Comparison of ENCODE assay signal across 1 cellular context in the genomic region with DNA sequence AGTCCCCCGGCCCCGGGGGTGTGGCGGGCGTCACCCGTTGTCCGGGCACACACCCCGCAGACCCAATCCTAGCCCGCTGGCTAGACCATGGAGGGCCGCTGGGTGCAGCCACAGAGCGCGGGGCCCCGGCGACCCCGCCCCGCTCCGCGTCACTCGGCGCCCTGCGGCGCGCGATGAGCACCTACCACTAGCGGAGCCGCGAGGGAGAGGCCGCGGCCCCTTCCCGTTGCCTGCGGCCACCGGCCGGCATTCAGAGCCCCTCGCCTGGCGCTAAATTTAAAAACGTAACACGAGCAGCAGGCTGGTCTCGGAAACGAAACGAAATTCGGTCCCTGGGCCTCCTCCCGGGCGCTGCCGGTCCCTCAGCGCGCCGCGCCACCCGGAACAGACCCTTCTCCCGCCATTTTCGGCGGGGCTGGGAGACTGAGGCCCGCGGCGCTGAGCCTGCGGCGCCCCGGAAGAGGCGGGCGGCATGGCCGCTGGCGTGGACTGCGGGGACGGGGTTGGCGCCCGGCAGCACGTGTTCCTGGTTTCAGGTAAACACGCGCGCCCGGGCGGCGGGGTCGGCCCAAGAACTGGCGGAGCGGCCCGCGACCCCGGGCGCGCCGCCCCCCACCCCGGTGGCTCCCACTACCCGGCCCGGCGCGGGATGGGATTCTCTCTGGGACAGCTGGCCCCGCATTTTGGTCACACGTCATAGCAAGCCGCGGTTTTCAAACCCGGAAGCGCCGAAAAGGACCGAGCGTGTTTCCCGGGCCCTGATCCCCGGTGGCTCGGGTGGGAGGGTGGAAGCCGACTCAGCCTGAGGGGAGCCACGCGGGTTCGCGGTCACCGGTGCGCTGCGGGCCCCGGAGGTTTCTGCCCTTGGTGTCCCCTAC.
TF ChIP-seq lines count a peak whose summit lies in the region.

RNASEH2B (plus strand) TSS at position 187 of the 878 bp plus-strand sequence; CDS start at position 473, 286 bp downstream.

TF ChIP-seq in WTC11, 78 proteins besides CTCF, POLR2A, EP300 and RAD21 (continued from another document and continues in another):
- TF ChIP-seq TP53 (CRISPR knock-in tag; IDR thresholded peaks at IDR 0.05), result 0 out of 2 replicates have a peak, but pooled peaks have one; percentile 44
- TF ChIP-seq ZNF138 (CRISPR knock-in tag; conservative IDR thresholded peaks at IDR 0.05), result no peak; the same call in 1 of the 2 replicates
- TF ChIP-seq TEAD1 (CRISPR knock-in tag; IDR thresholded peaks at IDR 0.05), result 0 out of 2 replicates have a peak, but pooled peaks have one; percentile 13
- no peak; the same call in 1 of the 2 replicates for TF ChIP-seq FOXP1 (CRISPR knock-in tag; IDR thresholded peaks at IDR 0.05; ENCODE audit: borderline replicate concordance)
- TF ChIP-seq HMGA2 (CRISPR knock-in tag; IDR thresholded peaks at IDR 0.05), result no peak
- TF ChIP-seq, protein P1, sequence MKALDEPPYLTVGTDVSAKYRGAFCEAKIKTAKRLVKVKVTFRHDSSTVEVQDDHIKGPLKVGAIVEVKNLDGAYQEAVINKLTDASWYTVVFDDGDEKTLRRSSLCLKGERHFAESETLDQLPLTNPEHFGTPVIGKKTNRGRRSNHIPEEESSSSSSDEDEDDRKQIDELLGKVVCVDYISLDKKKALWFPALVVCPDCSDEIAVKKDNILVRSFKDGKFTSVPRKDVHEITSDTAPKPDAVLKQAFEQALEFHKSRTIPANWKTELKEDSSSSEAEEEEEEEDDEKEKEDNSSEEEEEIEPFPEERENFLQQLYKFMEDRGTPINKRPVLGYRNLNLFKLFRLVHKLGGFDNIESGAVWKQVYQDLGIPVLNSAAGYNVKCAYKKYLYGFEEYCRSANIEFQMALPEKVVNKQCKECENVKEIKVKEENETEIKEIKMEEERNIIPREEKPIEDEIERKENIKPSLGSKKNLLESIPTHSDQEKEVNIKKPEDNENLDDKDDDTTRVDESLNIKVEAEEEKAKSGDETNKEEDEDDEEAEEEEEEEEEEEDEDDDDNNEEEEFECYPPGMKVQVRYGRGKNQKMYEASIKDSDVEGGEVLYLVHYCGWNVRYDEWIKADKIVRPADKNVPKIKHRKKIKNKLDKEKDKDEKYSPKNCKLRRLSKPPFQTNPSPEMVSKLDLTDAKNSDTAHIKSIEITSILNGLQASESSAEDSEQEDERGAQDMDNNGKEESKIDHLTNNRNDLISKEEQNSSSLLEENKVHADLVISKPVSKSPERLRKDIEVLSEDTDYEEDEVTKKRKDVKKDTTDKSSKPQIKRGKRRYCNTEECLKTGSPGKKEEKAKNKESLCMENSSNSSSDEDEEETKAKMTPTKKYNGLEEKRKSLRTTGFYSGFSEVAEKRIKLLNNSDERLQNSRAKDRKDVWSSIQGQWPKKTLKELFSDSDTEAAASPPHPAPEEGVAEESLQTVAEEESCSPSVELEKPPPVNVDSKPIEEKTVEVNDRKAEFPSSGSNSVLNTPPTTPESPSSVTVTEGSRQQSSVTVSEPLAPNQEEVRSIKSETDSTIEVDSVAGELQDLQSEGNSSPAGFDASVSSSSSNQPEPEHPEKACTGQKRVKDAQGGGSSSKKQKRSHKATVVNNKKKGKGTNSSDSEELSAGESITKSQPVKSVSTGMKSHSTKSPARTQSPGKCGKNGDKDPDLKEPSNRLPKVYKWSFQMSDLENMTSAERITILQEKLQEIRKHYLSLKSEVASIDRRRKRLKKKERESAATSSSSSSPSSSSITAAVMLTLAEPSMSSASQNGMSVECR (CRISPR knock-in tag; IDR thresholded peaks at IDR 0.05; ENCODE audit: borderline replicate concordance), result peak; percentile 41; the same call in 1 of the 2 replicates
- TF ChIP-seq GABPB1 (CRISPR knock-in tag; IDR thresholded peaks at IDR 0.05), result no peak; the same call in 1 of the 2 replicates
- TF ChIP-seq ZNF532 (CRISPR knock-in tag; IDR thresholded peaks at IDR 0.05; ENCODE audit: borderline replicate concordance), result no peak
- no peak for TF ChIP-seq STAT6 (CRISPR knock-in tag; conservative IDR thresholded peaks at IDR 0.05; ENCODE audit: low read depth)
- TF ChIP-seq, protein P2, sequence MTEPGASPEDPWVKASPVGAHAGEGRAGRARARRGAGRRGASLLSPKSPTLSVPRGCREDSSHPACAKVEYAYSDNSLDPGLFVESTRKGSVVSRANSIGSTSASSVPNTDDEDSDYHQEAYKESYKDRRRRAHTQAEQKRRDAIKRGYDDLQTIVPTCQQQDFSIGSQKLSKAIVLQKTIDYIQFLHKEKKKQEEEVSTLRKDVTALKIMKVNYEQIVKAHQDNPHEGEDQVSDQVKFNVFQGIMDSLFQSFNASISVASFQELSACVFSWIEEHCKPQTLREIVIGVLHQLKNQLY (CRISPR knock-in tag; IDR thresholded peaks at IDR 0.05), result no peak
- TF ChIP-seq ZNF671 (CRISPR knock-in tag; IDR thresholded peaks at IDR 0.05), result no peak
- no peak for TF ChIP-seq SP1 (CRISPR knock-in tag; conservative IDR thresholded peaks at IDR 0.05)
- no peak for TF ChIP-seq CREB1 (CRISPR knock-in tag; IDR thresholded peaks at IDR 0.05)
- TF ChIP-seq NR1H2 (CRISPR knock-in tag; IDR thresholded peaks at IDR 0.05), result no peak
- no peak for TF ChIP-seq ZNF317 (CRISPR knock-in tag; IDR thresholded peaks at IDR 0.05; ENCODE audit: borderline replicate concordance, low read depth)
- TF ChIP-seq SMAD3 (CRISPR knock-in tag; IDR thresholded peaks at IDR 0.05; ENCODE audit: borderline replicate concordance), result 0 out of 2 replicates have a peak, but pooled peaks have one; percentile 15
- TF ChIP-seq NFE2L1 (CRISPR knock-in tag; IDR thresholded peaks at IDR 0.05), result no peak
- TF ChIP-seq MAX (CRISPR knock-in tag; IDR thresholded peaks at IDR 0.05), result peak; percentile 79
- TF ChIP-seq, protein P3, sequence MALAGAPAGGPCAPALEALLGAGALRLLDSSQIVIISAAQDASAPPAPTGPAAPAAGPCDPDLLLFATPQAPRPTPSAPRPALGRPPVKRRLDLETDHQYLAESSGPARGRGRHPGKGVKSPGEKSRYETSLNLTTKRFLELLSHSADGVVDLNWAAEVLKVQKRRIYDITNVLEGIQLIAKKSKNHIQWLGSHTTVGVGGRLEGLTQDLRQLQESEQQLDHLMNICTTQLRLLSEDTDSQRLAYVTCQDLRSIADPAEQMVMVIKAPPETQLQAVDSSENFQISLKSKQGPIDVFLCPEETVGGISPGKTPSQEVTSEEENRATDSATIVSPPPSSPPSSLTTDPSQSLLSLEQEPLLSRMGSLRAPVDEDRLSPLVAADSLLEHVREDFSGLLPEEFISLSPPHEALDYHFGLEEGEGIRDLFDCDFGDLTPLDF (CRISPR knock-in tag; IDR thresholded peaks at IDR 0.05), result no peak
- no peak for TF ChIP-seq ATF1 (CRISPR knock-in tag; IDR thresholded peaks at IDR 0.05)
- TF ChIP-seq TEAD4 (CRISPR knock-in tag; IDR thresholded peaks at IDR 0.05), result peak; percentile 16; the same call in 1 of the 2 replicates
- no peak for TF ChIP-seq ZNF396 (CRISPR knock-in tag; IDR thresholded peaks at IDR 0.05; ENCODE audit: borderline replicate concordance)
- TF ChIP-seq MYBL2 (CRISPR knock-in tag; IDR thresholded peaks at IDR 0.05), result no peak
- no peak for TF ChIP-seq ZNF416 (CRISPR knock-in tag; IDR thresholded peaks at IDR 0.05)
- TF ChIP-seq, protein P4, sequence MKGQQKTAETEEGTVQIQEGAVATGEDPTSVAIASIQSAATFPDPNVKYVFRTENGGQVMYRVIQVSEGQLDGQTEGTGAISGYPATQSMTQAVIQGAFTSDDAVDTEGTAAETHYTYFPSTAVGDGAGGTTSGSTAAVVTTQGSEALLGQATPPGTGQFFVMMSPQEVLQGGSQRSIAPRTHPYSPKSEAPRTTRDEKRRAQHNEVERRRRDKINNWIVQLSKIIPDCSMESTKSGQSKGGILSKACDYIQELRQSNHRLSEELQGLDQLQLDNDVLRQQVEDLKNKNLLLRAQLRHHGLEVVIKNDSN (CRISPR knock-in tag; IDR thresholded peaks at IDR 0.05), result 0 out of 2 replicates have a peak, but pooled peaks have one; percentile 35
- no peak for TF ChIP-seq GRHL2 (CRISPR knock-in tag; IDR thresholded peaks at IDR 0.05; ENCODE audit: insufficient replicate concordance, severe bottlenecking)
- TF ChIP-seq, protein P5, sequence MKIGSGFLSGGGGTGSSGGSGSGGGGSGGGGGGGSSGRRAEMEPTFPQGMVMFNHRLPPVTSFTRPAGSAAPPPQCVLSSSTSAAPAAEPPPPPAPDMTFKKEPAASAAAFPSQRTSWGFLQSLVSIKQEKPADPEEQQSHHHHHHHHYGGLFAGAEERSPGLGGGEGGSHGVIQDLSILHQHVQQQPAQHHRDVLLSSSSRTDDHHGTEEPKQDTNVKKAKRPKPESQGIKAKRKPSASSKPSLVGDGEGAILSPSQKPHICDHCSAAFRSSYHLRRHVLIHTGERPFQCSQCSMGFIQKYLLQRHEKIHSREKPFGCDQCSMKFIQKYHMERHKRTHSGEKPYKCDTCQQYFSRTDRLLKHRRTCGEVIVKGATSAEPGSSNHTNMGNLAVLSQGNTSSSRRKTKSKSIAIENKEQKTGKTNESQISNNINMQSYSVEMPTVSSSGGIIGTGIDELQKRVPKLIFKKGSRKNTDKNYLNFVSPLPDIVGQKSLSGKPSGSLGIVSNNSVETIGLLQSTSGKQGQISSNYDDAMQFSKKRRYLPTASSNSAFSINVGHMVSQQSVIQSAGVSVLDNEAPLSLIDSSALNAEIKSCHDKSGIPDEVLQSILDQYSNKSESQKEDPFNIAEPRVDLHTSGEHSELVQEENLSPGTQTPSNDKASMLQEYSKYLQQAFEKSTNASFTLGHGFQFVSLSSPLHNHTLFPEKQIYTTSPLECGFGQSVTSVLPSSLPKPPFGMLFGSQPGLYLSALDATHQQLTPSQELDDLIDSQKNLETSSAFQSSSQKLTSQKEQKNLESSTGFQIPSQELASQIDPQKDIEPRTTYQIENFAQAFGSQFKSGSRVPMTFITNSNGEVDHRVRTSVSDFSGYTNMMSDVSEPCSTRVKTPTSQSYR (CRISPR knock-in tag; IDR thresholded peaks at IDR 0.05), result no peak
- TF ChIP-seq ETV6 (CRISPR knock-in tag; IDR thresholded peaks at IDR 0.05), result no peak
- no peak for TF ChIP-seq FOXJ3 (CRISPR knock-in tag; IDR thresholded peaks at IDR 0.05; ENCODE audit: borderline replicate concordance)
- TF ChIP-seq NR3C1 (CRISPR knock-in tag; conservative IDR thresholded peaks at IDR 0.05; ENCODE audit: low read depth), result no peak
- TF ChIP-seq RELA (CRISPR knock-in tag; IDR thresholded peaks at IDR 0.05; ENCODE audit: borderline replicate concordance), result peak; percentile 11; the same call in 1 of the 2 replicates
- peak; percentile 17; the same call in 1 of the 2 replicates for TF ChIP-seq JUN (CRISPR knock-in tag; IDR thresholded peaks at IDR 0.05)
- TF ChIP-seq ZNF423 (CRISPR knock-in tag; IDR thresholded peaks at IDR 0.05), result peak; percentile 21; the same call in 1 of the 2 replicates
- peak; percentile 55; the same call in 1 of the 2 replicates for TF ChIP-seq ESRRA (CRISPR knock-in tag; IDR thresholded peaks at IDR 0.05; ENCODE audit: borderline replicate concordance)
- TF ChIP-seq, protein P6, sequence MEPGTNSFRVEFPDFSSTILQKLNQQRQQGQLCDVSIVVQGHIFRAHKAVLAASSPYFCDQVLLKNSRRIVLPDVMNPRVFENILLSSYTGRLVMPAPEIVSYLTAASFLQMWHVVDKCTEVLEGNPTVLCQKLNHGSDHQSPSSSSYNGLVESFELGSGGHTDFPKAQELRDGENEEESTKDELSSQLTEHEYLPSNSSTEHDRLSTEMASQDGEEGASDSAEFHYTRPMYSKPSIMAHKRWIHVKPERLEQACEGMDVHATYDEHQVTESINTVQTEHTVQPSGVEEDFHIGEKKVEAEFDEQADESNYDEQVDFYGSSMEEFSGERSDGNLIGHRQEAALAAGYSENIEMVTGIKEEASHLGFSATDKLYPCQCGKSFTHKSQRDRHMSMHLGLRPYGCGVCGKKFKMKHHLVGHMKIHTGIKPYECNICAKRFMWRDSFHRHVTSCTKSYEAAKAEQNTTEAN (CRISPR knock-in tag; IDR thresholded peaks at IDR 0.05), result no peak
- TF ChIP-seq KAT7 (CRISPR knock-in tag; IDR thresholded peaks at IDR 0.05; ENCODE audit: borderline replicate concordance), result 0 out of 2 replicates have a peak, but pooled peaks have one; percentile 17
